1 cellular context compared by ENCODE assay signal in genomic region chr3:143170043-143170442, GRCh38.
TF ChIP-seq lines count a peak whose summit lies in the region.

No MANE protein-coding gene starts in this region.

TF ChIP-seq in IMR-90, 13 proteins besides CTCF, POLR2A, EP300 and RAD21:
- TF ChIP-seq RCOR1 (IDR thresholded peaks at IDR 0.05; ENCODE audit: insufficient replicate concordance, low read length): no peak
- no peak for TF ChIP-seq BHLHE40 (IDR thresholded peaks at IDR 0.05; ENCODE audit: low read depth, low read length)
- TF ChIP-seq ELK1 (IDR thresholded peaks at IDR 0.05; ENCODE audit: borderline replicate concordance, low read depth, low read length): no peak
- TF ChIP-seq MAZ (IDR thresholded peaks at IDR 0.05; ENCODE audit: borderline replicate concordance, low read depth, low read length): no peak
- TF ChIP-seq RFX5 (IDR thresholded peaks at IDR 0.05; ENCODE audit: low read depth, low read length): no peak
- no peak for TF ChIP-seq MXI1 (IDR thresholded peaks at IDR 0.05; ENCODE audit: borderline replicate concordance, low read depth, low read length)
- TF ChIP-seq FOS (IDR thresholded peaks at IDR 0.05; ENCODE audit: low read depth, low read length): no peak
- TF ChIP-seq, protein P1, sequence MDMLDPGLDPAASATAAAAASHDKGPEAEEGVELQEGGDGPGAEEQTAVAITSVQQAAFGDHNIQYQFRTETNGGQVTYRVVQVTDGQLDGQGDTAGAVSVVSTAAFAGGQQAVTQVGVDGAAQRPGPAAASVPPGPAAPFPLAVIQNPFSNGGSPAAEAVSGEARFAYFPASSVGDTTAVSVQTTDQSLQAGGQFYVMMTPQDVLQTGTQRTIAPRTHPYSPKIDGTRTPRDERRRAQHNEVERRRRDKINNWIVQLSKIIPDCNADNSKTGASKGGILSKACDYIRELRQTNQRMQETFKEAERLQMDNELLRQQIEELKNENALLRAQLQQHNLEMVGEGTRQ (IDR thresholded peaks at IDR 0.05; ENCODE audit: low read depth, low read length): no peak
- no peak for TF ChIP-seq CHD1 (IDR thresholded peaks at IDR 0.05; ENCODE audit: low read depth, low read length)
- no peak for TF ChIP-seq SMC3 (IDR thresholded peaks at IDR 0.05; ENCODE audit: low read depth, low read length)
- no peak for TF ChIP-seq MAFK (IDR thresholded peaks at IDR 0.05; ENCODE audit: low read depth, low read length)
- TF ChIP-seq CEBPB (IDR thresholded peaks at IDR 0.05; ENCODE audit: low read depth, low read length): no peak
- no peak for TF ChIP-seq NFE2L2 (IDR thresholded peaks at IDR 0.05; ENCODE audit: low read depth, low read length)
TF ChIP-seq in IMR-90: peak in this region for 0.
